Comparison of ENCODE assay signal across 1 cellular context in genomic region chr11:62882811-62883496, GRCh38.
TF ChIP-seq lines count a peak whose summit lies in the region.

No MANE protein-coding gene starts in this region.

TF ChIP-seq in H1, 55 proteins besides CTCF, POLR2A, EP300 and RAD21:
- TF ChIP-seq POLR2AphosphoS5 (IDR thresholded peaks at IDR 0.05; ENCODE audit: low read depth, low read length) (peak; percentile 78), HDAC2 (IDR thresholded peaks at IDR 0.05; ENCODE audit: borderline replicate concordance in 1 of 2, low read depth in 2 of 2, low read length in 2 of 2) (no peak)
